Comparison of ENCODE assay signal across 8 cellular contexts in genomic region chr17:79010304-79010646, GRCh38. TPM values are rescaled to one million over a fixed set of nuclear protein-coding genes. Genes with fewer than 3 reads are reported as not detected.
DNase-seq lines count a peak whose midpoint lies in the region; ATAC-seq and TF ChIP-seq lines count a peak whose summit lies in the region.

No MANE protein-coding gene starts in this region.

- H3K36me3 Mint-ChIP-seq in activated B cell treated with CpG ODN at 0.5 μM for 24 hours (ENCODE audit: low read depth): peaks cover 13% of the 10 kb centered on the region

- H3K9me3 ChIP-seq in cardiac muscle cell (ENCODE audit: low read depth): no peaks in the 10 kb centered on the region

- no peaks in the 10 kb centered on the region for H3K36me3 ChIP-seq in cardiac muscle cell

- peak overlapping the region; percentile 67 for H3K27ac ChIP-seq in cardiac muscle cell

- peak overlapping the region; percentile 88 for H3K27ac Mint-ChIP-seq in activated B cell treated with CpG ODN at 0.5 μM for 24 hours

- CTCF ChIA-PET in activated B cell treated with CpG ODN at 0.5 μM for 24 hours (lab: Charles Lee): no interaction called here

- no peaks in the 10 kb centered on the region for H3K9me3 Mint-ChIP-seq in activated B cell treated with CpG ODN at 0.5 μM for 24 hours

- DNase-seq in activated B cell treated with CpG ODN at 0.5 μM for 24 hours: no peak
- DNase-seq in cardiac muscle cell (ENCODE audit: low read depth in 1 of 2, low spot score in 1 of 2): no peak
- DNase-seq in skeletal muscle cell (ENCODE audit: low read depth): no peak
- DNase-seq in H4 (ENCODE audit: low spot score): no peak
- no peak for DNase-seq in central memory CD4-positive, alpha-beta T cell
- DNase-seq in NCI-H1417 treated with DMSO at 0.1 percent for 48 hours (lab: John Stamatoyannopoulos, UW): no peak

- peaks cover 14% of the 10 kb centered on the region for H3K4me1 ChIP-seq in cardiac muscle cell (ENCODE audit: low read depth)

- POLR2A ChIA-PET in activated B cell treated with CpG ODN at 0.5 μM for 24 hours (lab: Charles Lee): interaction anchor here (0.7 to 1.0 kb wide), 4 partner anchors 64 to 654 kb away, joined by 3 to 4 read pairs (median 3); partner anchors contain the start of gene ENGASE

- ATAC-seq in activated B cell treated with CpG ODN at 0.5 μM for 24 hours (ENCODE audit: low read depth): no peak
- no peak for ATAC-seq in GM21825 (IDR thresholded peaks at IDR 0.05; ENCODE audit: unreplicated experiment)

- H3K4me3 Mint-ChIP-seq in activated B cell treated with CpG ODN at 0.5 μM for 24 hours: peak overlapping the region; percentile 92

- H3K4me3 ChIP-seq in GM12875 (ENCODE audit: low read depth, low read length) (peak overlapping the region; percentile 73), cardiac muscle cell (peak overlapping the region; percentile 70), skeletal muscle cell (ENCODE audit: low read depth, low read length) (peak overlapping the region; percentile 85)

- TF ChIP-seq CTCF in GM12875 (IDR thresholded peaks at IDR 0.05; ENCODE audit: borderline replicate concordance, insufficient read depth, low read depth, low read length) (no peak), activated B cell treated with CpG ODN at 0.5 μM for 24 hours (IDR thresholded peaks at IDR 0.05) (no peak), cardiac muscle cell (IDR thresholded peaks at IDR 0.05; ENCODE audit: low read depth, low read length) (no peak)

- intact Hi-C loops in activated B cell treated with CpG ODN at 0.5 μM for 24 hours (cut with micrococcal nuclease): no loop called here

- H3K27me3 Mint-ChIP-seq in activated B cell treated with CpG ODN at 0.5 μM for 24 hours: peaks cover 8% of the 10 kb centered on the region

- H3K27me3 ChIP-seq in cardiac muscle cell: no peaks in the 10 kb centered on the region

- H3K4me1 Mint-ChIP-seq in activated B cell treated with CpG ODN at 0.5 μM for 24 hours: peaks cover 39% of the 10 kb centered on the region

RNA-seq across cellular contexts. Expression of gene CANT1, which starts 0.7 kb away (rescaled TPM):
- 39.3 and 44.6 TPM in 2 replicates for total RNA-seq in activated B cell treated with CpG ODN at 0.5 μM for 24 hours
- total RNA-seq in cardiac muscle cell: 55.3 and 55.9 TPM in 2 replicates
- 33.6 and 45.8 TPM in 2 replicates for polyA plus RNA-seq in cardiac muscle cell
- total RNA-seq in H4 (2014; rRNA removed; shearing (Covaris generic)): 56.9 and 59.0 TPM in 2 replicates

RNA-seq across cellular contexts. Expression of gene C1QTNF1, which starts 13.7 kb away (rescaled TPM):
- total RNA-seq in activated B cell treated with CpG ODN at 0.5 μM for 24 hours (not detected in 2 replicates), cardiac muscle cell (12.5 and 16.4 TPM in 2 replicates)
- polyA plus RNA-seq in cardiac muscle cell: 6.8 and 10.2 TPM in 2 replicates
- total RNA-seq in H4 (2014; rRNA removed; shearing (Covaris generic)): 0.56 and 2.6 TPM in 2 replicates

RNA-seq across cellular contexts. Expression of gene LGALS3BP, which starts 30.6 kb away (rescaled TPM):
- total RNA-seq in activated B cell treated with CpG ODN at 0.5 μM for 24 hours (1.3 and 3.5 TPM in 2 replicates), cardiac muscle cell (178 and 185 TPM in 2 replicates)
- 181 and 213 TPM in 2 replicates for polyA plus RNA-seq in cardiac muscle cell
- total RNA-seq in H4 (2014; rRNA removed; shearing (Covaris generic)): 742 and 897 TPM in 2 replicates

Comparison
In these comparisons a context has a peak if more than half of its experiments do, and no peak if none do; other contexts are left out.
1. RNA of gene LGALS3BP, which starts 30.6 kb away (total RNA-seq): 742 to 897 TPM in H4 and 178 to 185 TPM in cardiac muscle cell; 1.3 to 3.5 TPM in activated B cell treated with CpG ODN at 0.5 μM for 24 hours; every median in the first group is over 10 times any median in the second.
2. Peak in every context shown above with its lines, with median percentiles within 50 percentile points of each other: H3K4me3 ChIP-seq.